In genomic region chr6:134609862-134610261, GRCh38 we compare ENCODE assay signal across 17 cellular contexts.
DNase-seq lines count a peak whose midpoint lies in the region; ATAC-seq, FAIRE-seq and TF ChIP-seq lines count a peak whose summit lies in the region.
"Had no signal": no experiment of that assay in that cellular context is flagged by ENCODE, and none has a peak within 500 bp of the region (broad histone marks: within the 10 kb centered on the region; RNA-seq: fewer than 3 reads in every experiment).

No MANE protein-coding gene starts in this region.

- H3K4me3 ChIP-seq in HepG2 (replicated peaks in 1 of 3; ENCODE audit: insufficient read depth in 1 of 3, low read depth in 2 of 3, low read length in 3 of 3) (no peak overlapping the region), right lobe of liver (no peak overlapping the region)
- H3K4me3 ChIP-seq: BLaER1 treated with 17β-estradiol and CSF1 and Interleukin-3, amounts not matched to agents 10 nM and 100 nM had no signal

- no peak for ATAC-seq in HepG2
- no peak for ATAC-seq in right lobe of liver
- no peak for ATAC-seq in GM21737 (IDR thresholded peaks at IDR 0.05; ENCODE audit: unreplicated experiment)

- TF ChIP-seq POLR2A in HepG2 (IDR thresholded peaks at IDR 0.05; ENCODE audit: insufficient read depth in 1 of 2, low read depth in 2 of 2, low read length in 2 of 2) (no peak), right lobe of liver (IDR thresholded peaks at IDR 0.05) (no peak)

- H3K9ac ChIP-seq in HepG2 (ENCODE audit: insufficient read depth, low read depth, low read length): no peak overlapping the region
- H3K9ac ChIP-seq: BLaER1 treated with 17β-estradiol and CSF1 and Interleukin-3, amounts not matched to agents 10 nM and 100 nM had no signal

- H3K4me1 ChIP-seq in HepG2 (ENCODE audit: insufficient read depth, low read length): no peaks in the 10 kb centered on the region
- H3K4me1 ChIP-seq in right lobe of liver: no peaks in the 10 kb centered on the region
- H3K4me1 ChIP-seq: BLaER1 treated with 17β-estradiol and CSF1 and Interleukin-3, amounts not matched to agents 10 nM and 100 nM had no signal

- TF ChIP-seq CTCF in HepG2 (CRISPR knock-in tag; IDR thresholded peaks at IDR 0.05): no peak
- TF ChIP-seq CTCF in right lobe of liver (IDR thresholded peaks at IDR 0.05): no peak

- BruUV-seq in HepG2 (replicated peaks; lab: Mats Ljungman, UMichigan): no TSS peak

- DNase-seq in HepG2 (ENCODE audit: low spot score) (no peak), right lobe of liver (no peak), NCI-H146 treated with DMSO at 0.1 percent for 48 hours (lab: John Stamatoyannopoulos, UW; ENCODE audit: unreplicated experiment) (peak; percentile 15), OCI-M1 (lab: John Stamatoyannopoulos, UW) (peak; percentile 25), NOMO-1 treated with dmso at 0.1 percent for 144 hours (lab: John Stamatoyannopoulos, UW; ENCODE audit: unreplicated experiment) (no peak), SHP77 (lab: John Stamatoyannopoulos, UW) (no peak)
- DNase-seq: DMS53, GDM1, GOT3, KG1, NCI-H1092, NCI-H2107, NCI-H524 had no signal

- POLR2A ChIA-PET in HepG2 (lab: Yijun Ruan, JAX): no interaction called here

- in situ Hi-C loops in HepG2 (cut with HindIII; ENCODE audit: extremely low pct_ligation_motif_present, low pct_unique_long_range_greater_than_20kb): no loop called here

- H3K27me3 ChIP-seq in HepG2 (ENCODE audit: control insufficient read depth in 1 of 2, insufficient read depth in 2 of 2, low read length in 2 of 2) (0 out of 5 replicates have a peak, but pooled peaks cover 0 to 1% of the 10 kb centered on the region in 2 experiments), right lobe of liver (no peaks in the 10 kb centered on the region)
- H3K27me3 ChIP-seq: BLaER1 treated with 17β-estradiol and CSF1 and Interleukin-3, amounts not matched to agents 10 nM and 100 nM had no signal

- H4K20me1 ChIP-seq in HepG2 (ENCODE audit: insufficient read depth, low read length): no peaks in the 10 kb centered on the region
- H4K20me1 ChIP-seq: BLaER1 treated with 17β-estradiol and CSF1 and Interleukin-3, amounts not matched to agents 10 nM and 100 nM had no signal

- no peak overlapping the region for H2AFZ ChIP-seq in HepG2 (ENCODE audit: low read length)

- no peaks in the 10 kb centered on the region for H3K79me2 ChIP-seq in HepG2 (ENCODE audit: insufficient read depth, low read length)

- H3K27ac ChIP-seq in HepG2 (ENCODE audit: extremely low read length, insufficient read depth, low read length) (no peak overlapping the region), right lobe of liver (no peak overlapping the region)
- H3K27ac ChIP-seq: BLaER1 treated with 17β-estradiol and CSF1 and Interleukin-3, amounts not matched to agents 10 nM and 100 nM; HL-60 had no signal

- WGBS in HepG2 (ENCODE audit: low lambda C conversion rate): 0% methylated on average over 1 of the region's 1 CpG
- 100% methylated on average over 1 of the region's 1 CpG for WGBS in right lobe of liver (ENCODE audit: insufficient coverage, low coverage, low lambda C conversion rate, missing lambda C conversion rate)

- H3K4me2 ChIP-seq in HepG2 (ENCODE audit: low read depth, low read length): no peak overlapping the region
- H3K4me2 ChIP-seq: BLaER1 treated with 17β-estradiol and CSF1 and Interleukin-3, amounts not matched to agents 10 nM and 100 nM had no signal

- TF ChIP-seq EP300 in HepG2 (IDR thresholded peaks at IDR 0.05; ENCODE audit: low read depth in 2 of 2, low read length in 2 of 2): no peak
- no peak for TF ChIP-seq EP300 in HepG2 (CRISPR knock-in tag; IDR thresholded peaks at IDR 0.05; ENCODE audit: borderline replicate concordance)

- intact Hi-C loops in HepG2 (cut with micrococcal nuclease; ENCODE audit: unreplicated experiment) (no loop called here), right lobe of liver (cut with DNase I) (no loop called here)

- FAIRE-seq in HepG2 (lab: Jason Lieb, UNC): no peak
- FAIRE-seq: RCC 7860 had no signal

- TF ChIP-seq RAD21 in HepG2 (CRISPR knock-in tag; IDR thresholded peaks at IDR 0.05): no peak

- no peaks in the 10 kb centered on the region for H3K36me3 ChIP-seq in HepG2 (replicated peaks in 1 of 2; ENCODE audit: control insufficient read depth in 1 of 2, insufficient read depth in 2 of 2, low read length in 2 of 2)
- H3K36me3 ChIP-seq in right lobe of liver: no peaks in the 10 kb centered on the region
- H3K36me3 ChIP-seq: BLaER1 treated with 17β-estradiol and CSF1 and Interleukin-3, amounts not matched to agents 10 nM and 100 nM had no signal

- CTCF ChIA-PET in HepG2 (lab: Yijun Ruan, JAX; ENCODE audit: low intra/inter-chr PET ratio, low total read pairs): no interaction called here

- H3K9me3 ChIP-seq in HepG2 (ENCODE audit: low read length) (no peaks in the 10 kb centered on the region), right lobe of liver (no peaks in the 10 kb centered on the region)

TF ChIP-seq in HepG2, 621 proteins besides CTCF, POLR2A, EP300 and RAD21:
- TF ChIP-seq E2F5 (CRISPR knock-in tag; conservative IDR thresholded peaks at IDR 0.05) (no peak), ZNF234 (CRISPR knock-in tag; conservative IDR thresholded peaks at IDR 0.05) (no peak), ZMAT3 (CRISPR knock-in tag; conservative IDR thresholded peaks at IDR 0.05) (no peak), LCORL (IDR thresholded peaks at IDR 0.05) (peak; percentile 62; the same call in 1 of the 2 replicates), LCORL (CRISPR knock-in tag; IDR thresholded peaks at IDR 0.05) (no peak), MED1 (CRISPR knock-in tag; IDR thresholded peaks at IDR 0.05) (no peak)

Comparison
In these comparisons a context has a peak if more than half of its experiments do, and no peak if none do; other contexts are left out.
1. DNase-seq: peak in NCI-H146 treated with DMSO at 0.1 percent for 48 hours (single experiment) and OCI-M1 (single experiment); none in HepG2 (single experiment), right lobe of liver (0 of 3), NOMO-1 treated with dmso at 0.1 percent for 144 hours (single experiment) and SHP77 (0 of 2).